Comparison of ENCODE assay signal across 1 cellular context in the genomic region with DNA sequence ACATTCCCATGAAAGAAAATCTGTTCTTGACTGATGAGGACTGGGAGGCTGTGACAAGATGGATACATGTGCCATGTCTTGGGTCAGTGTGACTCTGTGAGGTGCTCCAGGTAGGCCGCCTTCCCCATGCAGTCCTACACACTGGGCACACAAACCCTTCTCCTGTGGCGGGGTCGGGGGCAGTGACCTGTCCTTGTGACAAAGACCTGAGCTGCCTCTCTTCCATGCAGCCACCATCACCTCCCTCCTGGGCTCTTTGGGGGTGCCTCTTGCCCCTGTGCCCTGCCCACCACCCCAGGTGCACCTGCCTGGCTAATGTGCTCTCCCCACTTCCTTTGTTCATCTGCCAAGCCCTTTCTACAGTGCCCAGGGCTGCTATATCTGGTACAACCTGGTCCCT.
TF ChIP-seq lines count a peak whose summit lies in the region.

No MANE protein-coding gene starts in this region.

TF ChIP-seq in H1, 55 proteins besides CTCF, POLR2A, EP300 and RAD21:
- TF ChIP-seq KDM5A (IDR thresholded peaks at IDR 0.05; ENCODE audit: low read length) (no peak), ASH2L (IDR thresholded peaks at IDR 0.05; ENCODE audit: low read length) (no peak), ZNF274 (IDR thresholded peaks at IDR 0.05; ENCODE audit: borderline replicate concordance, extremely low read depth, low read length) (no peak), BRCA1 (IDR thresholded peaks at IDR 0.05; ENCODE audit: low read depth, low read length) (no peak), CREB1 (IDR thresholded peaks at IDR 0.05) (no peak), PHF8 (conservative IDR thresholded peaks at IDR 0.05; ENCODE audit: low read depth, low read length) (no peak), TAF7 (optimal IDR thresholded peaks at IDR 0.05; ENCODE audit: borderline replicate concordance, low read depth, low read length) (no peak), SIX5 (IDR thresholded peaks at IDR 0.05; ENCODE audit: low read depth, low read length) (no peak), EGR1 (IDR thresholded peaks at IDR 0.05; ENCODE audit: borderline replicate concordance, low read depth, low read length) (no peak), JUN (IDR thresholded peaks at IDR 0.05; ENCODE audit: low read depth, low read length) (no peak), KDM1A (IDR thresholded peaks at IDR 0.05; ENCODE audit: borderline replicate concordance, low read length) (no peak), SP4 (IDR thresholded peaks at IDR 0.05; ENCODE audit: low read length) (no peak), ATF2 (IDR thresholded peaks at IDR 0.05; ENCODE audit: low read length) (no peak), GTF2F1 (IDR thresholded peaks at IDR 0.05; ENCODE audit: borderline replicate concordance, low read depth, low read length) (no peak), SAP30 (IDR thresholded peaks at IDR 0.05; ENCODE audit: insufficient read depth, insufficient replicate concordance, low read length) (no peak), SP1 (IDR thresholded peaks at IDR 0.05; ENCODE audit: low read depth, low read length) (no peak), SP2 (IDR thresholded peaks at IDR 0.05; ENCODE audit: low read length) (no peak), CHD7 (IDR thresholded peaks at IDR 0.05; ENCODE audit: insufficient replicate concordance, low read length) (no peak), USF2 (IDR thresholded peaks at IDR 0.05; ENCODE audit: low read length) (no peak), BCL11A (IDR thresholded peaks at IDR 0.05; ENCODE audit: low read depth in 2 of 2, low read length in 2 of 2) (no peak)
TF ChIP-seq in H1: peak in this region for 0.
